9 cellular contexts compared by ENCODE assay signal in genomic region chr6:2840794-2841061, GRCh38. TPM values are rescaled to one million over a fixed set of nuclear protein-coding genes. Genes with fewer than 3 reads are reported as not detected.
DNase-seq lines count a peak whose midpoint lies in the region; ATAC-seq and TF ChIP-seq lines count a peak whose summit lies in the region.
"Had no signal": no experiment of that assay in that cellular context is flagged by ENCODE, and none has a peak within 500 bp of the region (broad histone marks: within the 10 kb centered on the region; RNA-seq: fewer than 3 reads in every experiment).

No MANE protein-coding gene starts in this region.

- no peaks in the 10 kb centered on the region for H3K27me3 Mint-ChIP-seq in activated CD4-positive, alpha-beta T cell treated with anti-CD3 and anti-CD28 coated beads for 36 hours

- POLR2A ChIA-PET in activated CD4-positive, alpha-beta T cell treated with anti-CD3 and anti-CD28 coated beads for 36 hours (lab: Charles Lee) = interaction anchor here (0.6 to 3.4 kb wide), 10 partner anchors 14 to 158 kb away, joined by 3 to 64 read pairs (median 10); partner anchors contain the start of genes NQO2 and WRNIP1
- POLR2A ChIA-PET in GM10248 (lab: Yijun Ruan, JAX) = interaction anchor here (0.5 to 2.1 kb wide), 5 partner anchors 13 to 223 kb away, joined by 3 to 12 read pairs (median 4); partner anchors contain the start of gene SERPINB9

- ATAC-seq in activated CD4-positive, alpha-beta T cell treated with anti-CD3 and anti-CD28 coated beads for 36 hours = no peak
- ATAC-seq in body of pancreas = no peak
- ATAC-seq in lower lobe of right lung = no peak
- no peak for ATAC-seq in thoracic aorta (ENCODE audit: insufficient number of reproducible peaks, low FRiP score, low read depth)

- H3K27ac Mint-ChIP-seq in activated CD4-positive, alpha-beta T cell treated with anti-CD3 and anti-CD28 coated beads for 36 hours = peak overlapping the region; percentile 89

- peaks cover 0 to 13% of the 10 kb centered on the region in 2 donors for H3K36me3 ChIP-seq in body of pancreas (replicated peaks in 1 of 2; ENCODE audit: insufficient read depth in 1 of 2, low read depth in 2 of 2)
- peaks cover 49% of the 10 kb centered on the region for H3K36me3 ChIP-seq in lower lobe of right lung
- H3K36me3 ChIP-seq in thoracic aorta = peaks cover 13% of the 10 kb centered on the region

- intact Hi-C loops in activated CD4-positive, alpha-beta T cell treated with anti-CD3 and anti-CD28 coated beads for 36 hours (cut with DNase I, micrococcal nuclease) = loop anchor here (1.0 to 5.0 kb wide), 12 partner anchors 13 to 367 kb away; partner anchors contain the start of genes RIPK1 (in 2 of the 2), BPHL (in 1 of the 2), NQO2 (in 1 of the 2) and WRNIP1 (in 1 of the 2)
- intact Hi-C loops in body of pancreas (cut with DNase I) (no loop called here), lower lobe of right lung (cut with DNase I) (loop anchor here (10.0 kb wide), 1 partner anchor 46 kb away; no protein-coding TSS in a partner anchor)

- H3K4me1 Mint-ChIP-seq in activated CD4-positive, alpha-beta T cell treated with anti-CD3 and anti-CD28 coated beads for 36 hours = peaks cover 65% of the 10 kb centered on the region

- H3K9me3 Mint-ChIP-seq in activated CD4-positive, alpha-beta T cell treated with anti-CD3 and anti-CD28 coated beads for 36 hours (ENCODE audit: low read depth) = no peaks in the 10 kb centered on the region

- peak overlapping the region; percentile 96 for H3K4me3 Mint-ChIP-seq in activated CD4-positive, alpha-beta T cell treated with anti-CD3 and anti-CD28 coated beads for 36 hours

- H3K9me3 ChIP-seq in body of pancreas (no peaks in the 10 kb centered on the region), lower lobe of right lung (no peaks in the 10 kb centered on the region), thoracic aorta (no peaks in the 10 kb centered on the region)

- H3K4me1 ChIP-seq in body of pancreas (peaks cover 62% of the 10 kb centered on the region), lower lobe of right lung (peaks cover 56% of the 10 kb centered on the region), thoracic aorta (ENCODE audit: control insufficient read depth in 1 of 2, low read depth in 2 of 2) (peaks cover 22 to 26% of the 10 kb centered on the region in 2 donors)

- H3K27me3 ChIP-seq in body of pancreas = no peaks in the 10 kb centered on the region
- H3K27me3 ChIP-seq in lower lobe of right lung (ENCODE audit: low read depth) = no peaks in the 10 kb centered on the region
- no peaks in the 10 kb centered on the region for H3K27me3 ChIP-seq in thoracic aorta (replicated peaks; ENCODE audit: insufficient read depth)

- no peak for TF ChIP-seq POLR2A in body of pancreas (IDR thresholded peaks at IDR 0.05)

- TF ChIP-seq CTCF in body of pancreas (IDR thresholded peaks at IDR 0.05) (no peak), lower lobe of right lung (IDR thresholded peaks at IDR 0.05) (no peak), thoracic aorta (IDR thresholded peaks at IDR 0.05) (no peak), GM10248 (IDR thresholded peaks at IDR 0.05; ENCODE audit: control extremely low read depth, extremely low read depth, low read depth, missing control alignments) (no peak)

- no peak for DNase-seq in activated CD4-positive, alpha-beta T cell treated with anti-CD3 and anti-CD28 coated beads for 36 hours
- no peak for DNase-seq in activated CD4-positive, alpha-beta T cell treated with anti-CD3 and anti-CD28 coated beads, Interleukin-2, amount 50 U/mL, for 48 hours
- no peak for DNase-seq in body of pancreas
- no peak for DNase-seq in lower lobe of right lung
- no peak for DNase-seq in thoracic aorta (ENCODE audit: low spot score)
- DNase-seq in GM10248 (ENCODE audit: extremely low spot score) = no peak
- DNase-seq in amygdala (lab: John Stamatoyannopoulos, UW) = no peak
- no peak for DNase-seq in SW 1271 (lab: John Stamatoyannopoulos, UW)

- H3K36me3 Mint-ChIP-seq in activated CD4-positive, alpha-beta T cell treated with anti-CD3 and anti-CD28 coated beads for 36 hours (ENCODE audit: low read depth) = peaks cover 50% of the 10 kb centered on the region

- WGBS in body of pancreas, 2 donors = 27 to 37% methylated on average over 2 to 3 of the region's 3 CpGs

- H3K4me3 ChIP-seq in body of pancreas (peak overlapping the region; percentile 5 to 40), lower lobe of right lung (peak overlapping the region; percentile 59), thoracic aorta (peak overlapping the region; percentile 86)

- CTCF ChIA-PET in activated CD4-positive, alpha-beta T cell treated with anti-CD3 and anti-CD28 coated beads for 36 hours (lab: Charles Lee) = interaction anchor here (0.7 to 9.1 kb wide), 15 partner anchors 15 to 149 kb away, joined by 3 to 165 read pairs (median 7); no protein-coding TSS in a partner anchor
- CTCF ChIA-PET in GM10248 (lab: Yijun Ruan, JAX) = interaction anchor here (1.1 to 4.3 kb wide), 4 partner anchors 9 to 92 kb away, joined by 3 to 24 read pairs (median 16); no protein-coding TSS in a partner anchor

- H3K27ac ChIP-seq in body of pancreas (peak overlapping the region; percentile 92 to 99 (median 97)), lower lobe of right lung (peak overlapping the region; percentile 98), thoracic aorta (peak overlapping the region; percentile 96 to 97)
- H3K27ac ChIP-seq: C4-2B had no signal

RNA-seq across cellular contexts. Expression of gene SERPINB1, which starts 0.9 kb away (rescaled TPM):
- 100 to 1,000 TPM; 200 to 243 TPM for total RNA-seq in activated CD4-positive, alpha-beta T cell treated with anti-CD3 and anti-CD28 coated beads for 36 hours
- 10 to 100 TPM; 19.1 to 80.4 TPM for total RNA-seq in body of pancreas
- total RNA-seq in lower lobe of right lung = 125 TPM
- total RNA-seq in thoracic aorta = 10 to 100 TPM; 41.0 to 62.3 TPM

Comparison
In these comparisons a context has a peak if more than half of its experiments do, and no peak if none do; other contexts are left out.
1. H3K4me3 ChIP-seq: peak in every context shown above with its lines; median percentile 86 in thoracic aorta; 59 in lower lobe of right lung; 22 in body of pancreas.